ENCODE assay signal across 16 cellular contexts in genomic region chr14:61491876-61492440, GRCh38.
DNase-seq lines count a peak whose midpoint lies in the region; ATAC-seq and TF ChIP-seq lines count a peak whose summit lies in the region.
"Had no signal": no experiment of that assay in that cellular context is flagged by ENCODE, and none has a peak within 500 bp of the region (broad histone marks: within the 10 kb centered on the region; RNA-seq: fewer than 3 reads in every experiment).

No MANE protein-coding gene starts in this region.

- H3K4me3 Mint-ChIP-seq in CD14-positive monocyte, result no peak overlapping the region
- H3K4me3 Mint-ChIP-seq in activated CD8-positive, alpha-beta memory T cell treated with anti-CD3 and anti-CD28 coated beads, Interleukin-2, amount 10 ng/mL, durations not matched to agents 7 days and 5 days, result no peak overlapping the region
- H3K4me3 Mint-ChIP-seq: stimulated activated memory B cell treated with anti-CD40 and anti-IgM and Interleukin-4, amounts not matched to agents 10 μg/mL and 1 μg/mL and 100 μg/mL, for 72 hours had no signal

- 0 out of 2 replicates have a peak, but pooled peaks cover 4% of the 10 kb centered on the region for H3K36me3 ChIP-seq in PC-3 (ENCODE audit: low read depth, low read length)
- H3K36me3 ChIP-seq in heart right ventricle, result peaks cover 0 to 41% (median 0%) of the 10 kb centered on the region in 9 donors
- no peaks in the 10 kb centered on the region for H3K36me3 ChIP-seq in prostate gland
- H3K36me3 ChIP-seq: vagina had no signal

- no peak for TF ChIP-seq POLR2A in prostate gland (IDR thresholded peaks at IDR 0.05)

- H3K4me1 ChIP-seq in PC-3 (ENCODE audit: insufficient read depth, low read length), result peaks cover 37% of the 10 kb centered on the region
- peaks cover 4 to 60% (median 29%) of the 10 kb centered on the region in 9 donors for H3K4me1 ChIP-seq in heart right ventricle
- H3K4me1 ChIP-seq in prostate gland (replicated peaks), result peaks cover 5% of the 10 kb centered on the region

- CTCF ChIA-PET in PC-3 (lab: Charles Lee), result interaction anchor here (0.6 to 1.2 kb wide), 2 partner anchors 22 to 364 kb away, joined by 4 read pairs; no protein-coding TSS in a partner anchor
- CTCF ChIA-PET in activated CD8-positive, alpha-beta memory T cell treated with anti-CD3 and anti-CD28 coated beads, Interleukin-2, amount 10 ng/mL, durations not matched to agents 7 days and 5 days (lab: Charles Lee), result interaction anchor here (0.9 to 6.2 kb wide), 3 partner anchors 11 to 342 kb away, joined by 3 to 39 read pairs (median 8); no protein-coding TSS in a partner anchor

- peak overlapping the region; percentile 77 for H3K27ac ChIP-seq in PC-3 (ENCODE audit: low read length)
- peak overlapping the region in 6 of 10 donors; percentile 8 to 90 (median 64) for H3K27ac ChIP-seq in heart right ventricle
- H3K27ac ChIP-seq in prostate gland, result peak overlapping the region; percentile 7 to 74
- H3K27ac ChIP-seq: vagina had no signal

- no peak for TF ChIP-seq CTCF in CD14-positive monocyte (IDR thresholded peaks at IDR 0.05)
- no peak for TF ChIP-seq CTCF in PC-3 (conservative IDR thresholded peaks at IDR 0.05; ENCODE audit: low read depth, low read length)
- TF ChIP-seq CTCF in heart right ventricle (IDR thresholded peaks at IDR 0.05), result no peak
- no peak for TF ChIP-seq CTCF in prostate gland (IDR thresholded peaks at IDR 0.05)

- DNase-seq in CD14-positive monocyte (ENCODE audit: low spot score) (peak; percentile 83), PC-3 (no peak), heart right ventricle (no peak), prostate gland (ENCODE audit: low spot score) (peak; percentile 62), cerebellar nuclear complex (lab: John Stamatoyannopoulos, UW) (no peak), DMS153 treated with DMSO at 0.1 percent for 48 hours (lab: John Stamatoyannopoulos, UW; ENCODE audit: unreplicated experiment) (no peak)
- DNase-seq in activated CD8-positive, alpha-beta memory T cell treated with anti-CD3 and anti-CD28 coated beads, Interleukin-2, amount 10 ng/mL, durations not matched to agents 7 days and 5 days, result no peak
- DNase-seq: activated CD8-positive, alpha-beta memory T cell treated with anti-CD3 and anti-CD28 coated beads for 24 hours; activated effector memory CD4-positive, alpha-beta T cell treated with Interleukin-2 at 50 U/mL for 16 hours; DMS79 treated with DMSO at 0.1 percent for 48 hours; NCI-H146; SK-N-SH; small intestine had no signal

- H3K9me3 Mint-ChIP-seq in CD14-positive monocyte, result no peaks in the 10 kb centered on the region
- no peaks in the 10 kb centered on the region for H3K9me3 Mint-ChIP-seq in activated CD8-positive, alpha-beta memory T cell treated with anti-CD3 and anti-CD28 coated beads, Interleukin-2, amount 10 ng/mL, durations not matched to agents 7 days and 5 days (ENCODE audit: low read depth)
- H3K9me3 Mint-ChIP-seq: stimulated activated memory B cell treated with anti-CD40 and anti-IgM and Interleukin-4, amounts not matched to agents 10 μg/mL and 1 μg/mL and 100 μg/mL, for 72 hours had no signal

- no peaks in the 10 kb centered on the region for H3K9me2 ChIP-seq in PC-3 (replicated peaks; ENCODE audit: low read length)
- H3K9me2 ChIP-seq: SK-N-SH had no signal

- no peaks in the 10 kb centered on the region for H3K27me3 ChIP-seq in PC-3 (ENCODE audit: low read length)
- H3K27me3 ChIP-seq in heart right ventricle, result no peaks in the 10 kb centered on the region
- no peaks in the 10 kb centered on the region for H3K27me3 ChIP-seq in prostate gland (replicated peaks; ENCODE audit: insufficient read depth)
- H3K27me3 ChIP-seq: vagina had no signal

- POLR2A ChIA-PET in PC-3 (lab: Charles Lee; ENCODE audit: unreplicated experiment), result interaction anchor here (0.7 kb wide), 1 partner anchor 55 kb away, joined by 3 read pairs; no protein-coding TSS in a partner anchor

- no peaks in the 10 kb centered on the region for H4K20me1 ChIP-seq in PC-3 (ENCODE audit: low read length)

- H3K9ac ChIP-seq in PC-3 (ENCODE audit: low read length), result peak overlapping the region; percentile 40
- H3K9ac ChIP-seq: SK-N-SH had no signal

- intact Hi-C loops in CD14-positive monocyte (cut with micrococcal nuclease) (loop anchor here (5.0 kb wide), 1 partner anchor 35 kb away; no protein-coding TSS in a partner anchor), PC-3 (cut with micrococcal nuclease) (loop anchor here (2.0 kb wide), 1 partner anchor 25 kb away; no protein-coding TSS in a partner anchor), heart right ventricle (cut with DNase I) (no loop called here), prostate gland (cut with DNase I) (no loop called here)

- H3F3A ChIP-seq in PC-3 (ENCODE audit: low read length, unreplicated experiment), result no peaks in the 10 kb centered on the region

- peak overlapping the region; percentile 12; the same call in 1 of the 2 replicates for H3K4me2 ChIP-seq in PC-3 (ENCODE audit: low read length)

- H3K36me3 Mint-ChIP-seq in CD14-positive monocyte, result peaks cover 27 to 30% of the 10 kb centered on the region in 2 donors
- H3K36me3 Mint-ChIP-seq in activated CD8-positive, alpha-beta memory T cell treated with anti-CD3 and anti-CD28 coated beads, Interleukin-2, amount 10 ng/mL, durations not matched to agents 7 days and 5 days, result peaks cover 53% of the 10 kb centered on the region
- H3K36me3 Mint-ChIP-seq: stimulated activated memory B cell treated with anti-CD40 and anti-IgM and Interleukin-4, amounts not matched to agents 10 μg/mL and 1 μg/mL and 100 μg/mL, for 72 hours had no signal

- ATAC-seq in PC-3, result peak; percentile 11
- ATAC-seq in heart right ventricle, result peak in 6 of 8 donors; percentile 35 to 68 (median 58)
- no peak for ATAC-seq in GM21825 (IDR thresholded peaks at IDR 0.05; ENCODE audit: unreplicated experiment)
- no peak for ATAC-seq in activated CD8-positive, alpha-beta memory T cell treated with anti-CD3 and anti-CD28 coated beads, Interleukin-2, amount 10 ng/mL, durations not matched to agents 7 days and 5 days
- ATAC-seq: stimulated activated memory B cell treated with anti-CD40 and anti-IgM and Interleukin-4, amounts not matched to agents 10 μg/mL and 1 μg/mL and 100 μg/mL, for 72 hours had no signal

- no peak overlapping the region for H2AFZ ChIP-seq in PC-3 (ENCODE audit: low read length)

- H3K79me2 ChIP-seq in PC-3 (ENCODE audit: low read length), result no peaks in the 10 kb centered on the region

- H3K27ac Mint-ChIP-seq in CD14-positive monocyte, result no peak overlapping the region
- no peak overlapping the region for H3K27ac Mint-ChIP-seq in activated CD8-positive, alpha-beta memory T cell treated with anti-CD3 and anti-CD28 coated beads, Interleukin-2, amount 10 ng/mL, durations not matched to agents 7 days and 5 days
- H3K27ac Mint-ChIP-seq: stimulated activated memory B cell treated with anti-CD40 and anti-IgM and Interleukin-4, amounts not matched to agents 10 μg/mL and 1 μg/mL and 100 μg/mL, for 72 hours had no signal

- no peaks in the 10 kb centered on the region for H3K9me3 ChIP-seq in PC-3 (ENCODE audit: low read length)
- H3K9me3 ChIP-seq in heart right ventricle, result no peaks in the 10 kb centered on the region
- no peaks in the 10 kb centered on the region for H3K9me3 ChIP-seq in prostate gland
- H3K9me3 ChIP-seq: SK-N-SH, vagina had no signal

- H3K4me1 Mint-ChIP-seq in CD14-positive monocyte, result no peaks in the 10 kb centered on the region
- peaks cover 16% of the 10 kb centered on the region for H3K4me1 Mint-ChIP-seq in activated CD8-positive, alpha-beta memory T cell treated with anti-CD3 and anti-CD28 coated beads, Interleukin-2, amount 10 ng/mL, durations not matched to agents 7 days and 5 days

- BruUV-seq in PC-3 (replicated peaks; lab: Mats Ljungman, UMichigan), result no TSS peak

- 77 to 80% methylated on average over 5 of the region's 5 CpGs for WGBS in heart right ventricle, 2 donors
- WGBS in prostate gland, result 54% methylated on average over 5 of the region's 5 CpGs

- peaks cover 0 to 2% (median 0%) of the 10 kb centered on the region in 3 donors for H3K27me3 Mint-ChIP-seq in CD14-positive monocyte (ENCODE audit: low read depth in 3 of 3)
- no peaks in the 10 kb centered on the region for H3K27me3 Mint-ChIP-seq in activated CD8-positive, alpha-beta memory T cell treated with anti-CD3 and anti-CD28 coated beads, Interleukin-2, amount 10 ng/mL, durations not matched to agents 7 days and 5 days
- H3K27me3 Mint-ChIP-seq: stimulated activated memory B cell treated with anti-CD40 and anti-IgM and Interleukin-4, amounts not matched to agents 10 μg/mL and 1 μg/mL and 100 μg/mL, for 72 hours had no signal

- H3K4me3 ChIP-seq in PC-3 (ENCODE audit: low read length) (no peak overlapping the region), heart right ventricle (no peak overlapping the region), prostate gland (no peak overlapping the region)
- H3K4me3 ChIP-seq: vagina had no signal

Comparison
In these comparisons a context has a peak if more than half of its experiments do, and no peak if none do; other contexts are left out.
1. DNase-seq: peak in CD14-positive monocyte (single experiment) and prostate gland (single experiment); none in PC-3 (single experiment), heart right ventricle (0 of 2), activated CD8-positive, alpha-beta memory T cell treated with anti-CD3 and anti-CD28 coated beads, Interleukin-2, amount 10 ng/mL, durations not matched to agents 7 days and 5 days (single experiment), cerebellar nuclear complex (0 of 2) and DMS153 treated with DMSO at 0.1 percent for 48 hours (single experiment).
2. ATAC-seq: peak in PC-3 (single experiment) and heart right ventricle (6 of 8); none in GM21825 (single experiment) and activated CD8-positive, alpha-beta memory T cell treated with anti-CD3 and anti-CD28 coated beads, Interleukin-2, amount 10 ng/mL, durations not matched to agents 7 days and 5 days (single experiment).
3. intact Hi-C loops: an anchor here in CD14-positive monocyte (5.0 kb wide) and PC-3 (2.0 kb wide); none called in heart right ventricle and prostate gland.
4. Peak in every context shown above with its lines, with median percentiles within 50 percentile points of each other: H3K27ac ChIP-seq.